ENCODE assay signal across 10 cellular contexts in the genomic region with DNA sequence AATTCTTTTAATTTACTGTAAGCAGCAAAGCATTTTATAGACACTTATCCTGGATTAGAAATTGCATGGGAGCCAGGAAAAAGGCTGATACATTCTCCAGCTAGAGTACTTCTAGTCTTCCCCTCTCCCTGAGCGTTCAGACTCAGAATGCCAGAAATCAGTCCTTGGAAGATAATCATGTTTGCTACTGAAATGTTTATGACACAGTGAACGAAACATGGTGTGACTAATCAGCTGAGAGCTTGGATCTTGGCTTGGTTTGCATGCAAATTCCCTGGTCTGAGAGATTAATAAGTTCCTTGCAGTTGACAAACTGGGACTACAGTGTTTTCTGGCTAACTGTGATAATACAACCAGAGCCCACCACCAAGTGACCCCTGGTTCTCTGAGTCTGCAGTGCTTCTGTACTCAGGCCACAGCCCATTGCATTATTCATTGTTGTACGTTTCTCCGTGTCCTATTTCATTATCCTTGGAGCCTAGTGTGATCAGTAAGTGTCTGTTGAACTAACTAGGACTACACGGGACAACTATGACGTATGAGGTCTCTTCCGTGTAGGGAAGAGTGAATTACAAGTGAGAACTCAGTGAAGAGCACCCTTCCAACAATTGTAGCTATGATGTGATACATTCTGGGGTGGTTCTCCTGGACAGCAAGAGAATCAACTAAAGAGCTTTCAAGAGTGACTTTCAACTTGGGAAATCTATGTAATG. TPM values are rescaled to one million over a fixed set of nuclear protein-coding genes. Genes with fewer than 3 reads are reported as not detected.
DNase-seq lines count a peak whose midpoint lies in the region; ATAC-seq, FAIRE-seq and TF ChIP-seq lines count a peak whose summit lies in the region.
"Had no signal": no experiment of that assay in that cellular context is flagged by ENCODE, and none has a peak within 500 bp of the region (broad histone marks: within the 10 kb centered on the region; RNA-seq: fewer than 3 reads in every experiment).

No MANE protein-coding gene starts in this region.

- H3K79me2 ChIP-seq in fibroblast of lung (ENCODE audit: control insufficient read depth, insufficient read depth, low read length) (no peaks in the 10 kb centered on the region), neural progenitor cell (ENCODE audit: low read depth) (peaks cover 42% of the 10 kb centered on the region)

- H3K36me3 Mint-ChIP-seq in naive thymus-derived CD4-positive, alpha-beta T cell: peaks cover 0 to 6% (median 0%) of the 10 kb centered on the region in 5 donors
- H3K36me3 Mint-ChIP-seq in neural progenitor cell: peaks cover 13% of the 10 kb centered on the region

- H3F3A ChIP-seq in neural progenitor cell (ENCODE audit: low read depth): no peaks in the 10 kb centered on the region

- no peaks in the 10 kb centered on the region for H3K27me3 Mint-ChIP-seq in naive thymus-derived CD4-positive, alpha-beta T cell
- H3K27me3 Mint-ChIP-seq in neural progenitor cell (ENCODE audit: insufficient read depth, low read depth): no peaks in the 10 kb centered on the region
- H3K27me3 Mint-ChIP-seq: activated CD4-positive, alpha-beta T cell treated with anti-CD3 and anti-CD28 coated beads, Interleukin-2, amount 10 ng/mL, durations not matched to agents 24 days and 14 days had no signal

- no peak for TF ChIP-seq CTCF in RWPE1 (conservative IDR thresholded peaks at IDR 0.05; ENCODE audit: low read depth)
- no peak for TF ChIP-seq CTCF in fibroblast of lung (conservative IDR thresholded peaks at IDR 0.05 in 1 of 2, IDR thresholded peaks at IDR 0.05 in 1 of 2; ENCODE audit: low read depth in 1 of 2, low read length in 2 of 2)
- no peak for TF ChIP-seq CTCF in psoas muscle (IDR thresholded peaks at IDR 0.05)
- TF ChIP-seq CTCF in neural progenitor cell (IDR thresholded peaks at IDR 0.05): no peak

- H3K4me1 Mint-ChIP-seq in naive thymus-derived CD4-positive, alpha-beta T cell: peaks cover 0 to 8% (median 3%) of the 10 kb centered on the region in 7 donors
- peaks cover 9% of the 10 kb centered on the region for H3K4me1 Mint-ChIP-seq in neural progenitor cell

- intact Hi-C loops in psoas muscle (cut with DNase I): no loop called here
- intact Hi-C loops in naive thymus-derived CD4-positive, alpha-beta T cell (cut with micrococcal nuclease): no loop called here

- H3K4me1 ChIP-seq in BLaER1 treated with 17β-estradiol and CSF1 and Interleukin-3, amounts not matched to agents 10 nM and 100 nM: peaks cover 24 to 41% (median 34%) of the 10 kb centered on the region in 10 experiments
- H3K4me1 ChIP-seq in fibroblast of lung (ENCODE audit: control insufficient read depth, extremely low read depth, insufficient read depth, low read length) (peaks cover 25% of the 10 kb centered on the region), psoas muscle (peaks cover 7% of the 10 kb centered on the region), neural progenitor cell (no peaks in the 10 kb centered on the region)
- no peaks in the 10 kb centered on the region for H3K4me1 ChIP-seq in naive thymus-derived CD4-positive, alpha-beta T cell (ENCODE audit: control insufficient read depth in 2 of 2, insufficient read depth in 2 of 2, low read length in 2 of 2)

- H3K36me3 ChIP-seq in BLaER1 treated with 17β-estradiol and CSF1 and Interleukin-3, amounts not matched to agents 10 nM and 100 nM: peaks cover 0 to 8% (median 0%) of the 10 kb centered on the region in 11 experiments; a peak in 2 of 22 replicates
- H3K36me3 ChIP-seq in fibroblast of lung (ENCODE audit: control insufficient read depth, insufficient read depth, low read length) (no peaks in the 10 kb centered on the region), psoas muscle (ENCODE audit: insufficient read depth in 1 of 2, low read depth in 1 of 2) (no peaks in the 10 kb centered on the region), neural progenitor cell (no peaks in the 10 kb centered on the region)
- H3K36me3 ChIP-seq in naive thymus-derived CD4-positive, alpha-beta T cell (ENCODE audit: control insufficient read depth in 2 of 3, insufficient read depth in 3 of 3, low read length in 3 of 3): no peaks in the 10 kb centered on the region

- H4K20me1 ChIP-seq in BLaER1 treated with 17β-estradiol and CSF1 and Interleukin-3, amounts not matched to agents 10 nM and 100 nM: peaks cover 0 to 93% (median 0%) of the 10 kb centered on the region in 11 experiments; a peak in 9 of 22 replicates
- no peaks in the 10 kb centered on the region for H4K20me1 ChIP-seq in fibroblast of lung (ENCODE audit: control insufficient read depth, extremely low read depth, insufficient read depth, low read length)
- H4K20me1 ChIP-seq in neural progenitor cell (ENCODE audit: low read depth): peaks cover 39% of the 10 kb centered on the region

- no peaks in the 10 kb centered on the region for H3K27me3 ChIP-seq in BLaER1 treated with 17β-estradiol and CSF1 and Interleukin-3, amounts not matched to agents 10 nM and 100 nM
- no peaks in the 10 kb centered on the region for H3K27me3 ChIP-seq in fibroblast of lung (ENCODE audit: control insufficient read depth, insufficient read depth, low read length)
- peaks cover 0 to 2% (median 0%) of the 10 kb centered on the region in 3 donors for H3K27me3 ChIP-seq in psoas muscle (ENCODE audit: insufficient read depth in 3 of 3, low read length in 2 of 3)
- H3K27me3 ChIP-seq in naive thymus-derived CD4-positive, alpha-beta T cell (ENCODE audit: control insufficient read depth in 2 of 2, insufficient read depth in 2 of 2, low read length in 2 of 2): no peaks in the 10 kb centered on the region
- no peaks in the 10 kb centered on the region for H3K27me3 ChIP-seq in neural progenitor cell

- H3K27ac Mint-ChIP-seq in naive thymus-derived CD4-positive, alpha-beta T cell: no peak overlapping the region
- no peak overlapping the region for H3K27ac Mint-ChIP-seq in neural progenitor cell
- H3K27ac Mint-ChIP-seq: activated CD4-positive, alpha-beta T cell treated with anti-CD3 and anti-CD28 coated beads, Interleukin-2, amount 10 ng/mL, durations not matched to agents 24 days and 14 days had no signal

- H3K9me3 Mint-ChIP-seq in naive thymus-derived CD4-positive, alpha-beta T cell: peaks cover 0 to 2% (median 0%) of the 10 kb centered on the region in 11 donors
- H3K9me3 Mint-ChIP-seq in neural progenitor cell: no peaks in the 10 kb centered on the region
- H3K9me3 Mint-ChIP-seq: activated CD4-positive, alpha-beta T cell treated with anti-CD3 and anti-CD28 coated beads, Interleukin-2, amount 10 ng/mL, durations not matched to agents 24 days and 14 days had no signal

- H3K27ac ChIP-seq in BLaER1 treated with 17β-estradiol and CSF1 and Interleukin-3, amounts not matched to agents 10 nM and 100 nM: peak overlapping the region in 6 of 11 experiments; percentile 2 to 59 (median 48); a peak in 11 of 22 replicates
- H3K27ac ChIP-seq in RWPE1: peak overlapping the region; percentile 95
- peak overlapping the region; percentile 87 for H3K27ac ChIP-seq in fibroblast of lung (ENCODE audit: insufficient read depth, low read length)
- peak overlapping the region; percentile 4 for H3K27ac ChIP-seq in psoas muscle
- H3K27ac ChIP-seq in naive thymus-derived CD4-positive, alpha-beta T cell (ENCODE audit: low read depth, low read length): no peak overlapping the region
- H3K27ac ChIP-seq in neural progenitor cell: no peak overlapping the region

- H3K9me3 ChIP-seq in BLaER1 treated with 17β-estradiol and CSF1 and Interleukin-3, amounts not matched to agents 10 nM and 100 nM (replicated peaks in 1 of 11): 0 out of 22 replicates have a peak, but pooled peaks cover 0 to 3% (median 0%) of the 10 kb centered on the region in 11 experiments
- H3K9me3 ChIP-seq in fibroblast of lung (ENCODE audit: control insufficient read depth, insufficient read depth, low read depth, low read length) (no peaks in the 10 kb centered on the region), psoas muscle (no peaks in the 10 kb centered on the region), neural progenitor cell (ENCODE audit: low read depth) (no peaks in the 10 kb centered on the region)
- H3K9me3 ChIP-seq in naive thymus-derived CD4-positive, alpha-beta T cell (ENCODE audit: control insufficient read depth in 2 of 3, low read length in 3 of 3): no peaks in the 10 kb centered on the region

- POLR2A ChIA-PET in RWPE1 (lab: Yijun Ruan, JAX; ENCODE audit: low non-redundant PET): no interaction called here
- POLR2A ChIA-PET in naive thymus-derived CD4-positive, alpha-beta T cell (lab: Charles Lee): no interaction called here

- no peak overlapping the region for H3K4me3 Mint-ChIP-seq in naive thymus-derived CD4-positive, alpha-beta T cell
- H3K4me3 Mint-ChIP-seq in neural progenitor cell: no peak overlapping the region
- H3K4me3 Mint-ChIP-seq: activated CD4-positive, alpha-beta T cell treated with anti-CD3 and anti-CD28 coated beads, Interleukin-2, amount 10 ng/mL, durations not matched to agents 24 days and 14 days had no signal

- H3K9ac ChIP-seq in BLaER1 treated with 17β-estradiol and CSF1 and Interleukin-3, amounts not matched to agents 10 nM and 100 nM: no peak overlapping the region
- H3K9ac ChIP-seq in fibroblast of lung (ENCODE audit: insufficient read depth, low read length) (no peak overlapping the region), neural progenitor cell (no peak overlapping the region)

- CTCF ChIA-PET in RWPE1 (lab: Yijun Ruan, JAX): no interaction called here
- CTCF ChIA-PET in naive thymus-derived CD4-positive, alpha-beta T cell (lab: Charles Lee): no interaction called here

- H3K4me2 ChIP-seq in BLaER1 treated with 17β-estradiol and CSF1 and Interleukin-3, amounts not matched to agents 10 nM and 100 nM: peak overlapping the region; percentile 31 to 78 (median 69); a peak in 21 of 22 replicates
- H3K4me2 ChIP-seq in fibroblast of lung (ENCODE audit: extremely low read depth, insufficient read depth, low read length) (peak overlapping the region; percentile 51), neural progenitor cell (no peak overlapping the region)

- 61 to 68% (median 62%) methylated on average over 7 of the region's 7 CpGs for WGBS in psoas muscle, 3 donors

- H3K4me3 ChIP-seq in BLaER1 treated with 17β-estradiol and CSF1 and Interleukin-3, amounts not matched to agents 10 nM and 100 nM: no peak overlapping the region
- H3K4me3 ChIP-seq in fibroblast of lung (replicated peaks in 1 of 4; ENCODE audit: control extremely low read depth in 1 of 4, insufficient read depth in 1 of 4, low read depth in 3 of 4, low read length in 4 of 4): no peak overlapping the region
- H3K4me3 ChIP-seq in psoas muscle: no peak overlapping the region
- no peak overlapping the region for H3K4me3 ChIP-seq in naive thymus-derived CD4-positive, alpha-beta T cell (ENCODE audit: low read length)
- no peak overlapping the region for H3K4me3 ChIP-seq in neural progenitor cell

- H2AFZ ChIP-seq in fibroblast of lung (ENCODE audit: low read length) (no peak overlapping the region), neural progenitor cell (replicated peaks) (no peak overlapping the region)

- ATAC-seq in psoas muscle (peak in 3 of 4 donors; percentile 28 to 41 (median 38)), HG03469 (IDR thresholded peaks at IDR 0.05; ENCODE audit: unreplicated experiment) (no peak)
- no peak for ATAC-seq in naive thymus-derived CD4-positive, alpha-beta T cell

- DNase-seq in RWPE1 (ENCODE audit: low spot score) (peak; percentile 64), fibroblast of lung (ENCODE audit: low read depth in 2 of 2) (peak; percentile 94 to 96), psoas muscle (no peak), neural progenitor cell (ENCODE audit: low spot score) (no peak), GM19239 (ENCODE audit: insufficient read length, low spot score) (no peak)
- DNase-seq in naive thymus-derived CD4-positive, alpha-beta T cell: no peak
- DNase-seq: activated CD4-positive, alpha-beta T cell treated with anti-CD3 and anti-CD28 coated beads, Interleukin-2, amount 10 ng/mL, durations not matched to agents 24 days and 14 days; KG1 had no signal

- no peak for FAIRE-seq in GM19239 (lab: Jason Lieb, UNC)

RNA-seq across cellular contexts. Expression of gene EVL, which starts 34.6 kb away (rescaled TPM):
- total RNA-seq in fibroblast of lung: 12.8 and 23.5 TPM in 2 replicates
- polyA plus RNA-seq in fibroblast of lung: 28.1 and 39.7 TPM in 2 replicates
- polyA plus RNA-seq in fibroblast of lung (2012): 31.9 and 38.0 TPM in 2 replicates
- 21.0 and 41.4 TPM in 2 replicates for polyA minus RNA-seq in fibroblast of lung (ENCODE audit: low replicate concordance)
- total RNA-seq in psoas muscle: 10 to 100 TPM; 14.9 to 30.4 (median 25.0) TPM
- 10 to 100 TPM in 2 of 3 donors, 1 to 10 TPM in 1; 9.6 to 17.1 (median 10.6) TPM for polyA plus RNA-seq in psoas muscle
- 1,000 to 10,000 TPM in 3 of 5 experiments, 100 to 1,000 TPM in 2; 851 to 1,469 (median 1,230) TPM for total RNA-seq in naive thymus-derived CD4-positive, alpha-beta T cell
- polyA plus RNA-seq in naive thymus-derived CD4-positive, alpha-beta T cell: 100 to 1,000 TPM; 163 to 184 TPM
- 49.2 and 71.2 TPM in 2 replicates for total RNA-seq in neural progenitor cell (ENCODE audit: low replicate concordance)

Comparison
In these comparisons a context has a peak if more than half of its experiments do, and no peak if none do; other contexts are left out.
1. H3K27ac ChIP-seq: peak in BLaER1 treated with 17β-estradiol and CSF1 and Interleukin-3, amounts not matched to agents 10 nM and 100 nM (6 of 11), RWPE1 (single experiment), fibroblast of lung (single experiment) and psoas muscle (single experiment); none in naive thymus-derived CD4-positive, alpha-beta T cell (single experiment) and neural progenitor cell (single experiment).
2. DNase-seq: peak in RWPE1 (single experiment) and fibroblast of lung (2 of 2); none in psoas muscle (0 of 2), naive thymus-derived CD4-positive, alpha-beta T cell (0 of 9), neural progenitor cell (single experiment) and GM19239 (single experiment).
3. ATAC-seq: peak in psoas muscle (3 of 4); none in naive thymus-derived CD4-positive, alpha-beta T cell (single experiment) and HG03469 (single experiment).
4. RNA of gene EVL, which starts 34.6 kb away (total RNA-seq): 851 to 1,469 TPM in naive thymus-derived CD4-positive, alpha-beta T cell; 49.2 to 71.2 TPM in neural progenitor cell, 14.9 to 30.4 TPM in psoas muscle and 12.8 to 23.5 TPM in fibroblast of lung; every median in the first group is over 10 times any median in the second.